ENCODE assay signal across 1 cellular context in genomic region chr6:32982084-32982701, GRCh38.
TF ChIP-seq lines count a peak whose summit lies in the region.

No MANE protein-coding gene starts in this region.

TF ChIP-seq in HepG2, 621 proteins besides CTCF, POLR2A, EP300 and RAD21:
- TF ChIP-seq ZBTB43 (CRISPR knock-in tag; conservative IDR thresholded peaks at IDR 0.05) (no peak), MNT (IDR thresholded peaks at IDR 0.05) (no peak), ZNF329 (CRISPR knock-in tag; IDR thresholded peaks at IDR 0.05; ENCODE audit: low read depth) (no peak), REL (CRISPR knock-in tag; conservative IDR thresholded peaks at IDR 0.05) (no peak), AGO2 (optimal IDR thresholded peaks at IDR 0.05; ENCODE audit: low read depth, low read length) (peak; percentile 13), RBFOX2 (IDR thresholded peaks at IDR 0.05; ENCODE audit: low read depth, low read length) (peak; percentile 75; the same call in 1 of the 2 replicates), FOXA1 (IDR thresholded peaks at IDR 0.05) (no peak), FOXA1 (CRISPR knock-in tag; IDR thresholded peaks at IDR 0.05) (no peak), PAF1 (CRISPR knock-in tag; IDR thresholded peaks at IDR 0.05) (peak; percentile 87; the same call in 1 of the 2 replicates), POLR2G (IDR thresholded peaks at IDR 0.05; ENCODE audit: low read depth, low read length) (peak; percentile 79), YY1 (IDR thresholded peaks at IDR 0.05; ENCODE audit: insufficient read depth, insufficient replicate concordance, low read depth, low read length) (peak; percentile 5), BRF2 (CRISPR knock-in tag; IDR thresholded peaks at IDR 0.05) (0 out of 2 replicates have a peak, but pooled peaks have one; percentile 45), GLMP (CRISPR knock-in tag; IDR thresholded peaks at IDR 0.05; ENCODE audit: borderline replicate concordance) (no peak), POGZ (CRISPR knock-in tag; IDR thresholded peaks at IDR 0.05) (no peak), SSRP1 (CRISPR knock-in tag; IDR thresholded peaks at IDR 0.05) (peak; percentile 53; the same call in 1 of the 2 replicates), RBM22 (optimal IDR thresholded peaks at IDR 0.05; ENCODE audit: low read length) (peak; percentile 61), CEBPB (IDR thresholded peaks at IDR 0.05; ENCODE audit: borderline replicate concordance, low read depth, low read length) (peak; percentile 41; the same call in 1 of the 2 replicates), RORA (CRISPR knock-in tag; IDR thresholded peaks at IDR 0.05) (no peak), REPIN1 (CRISPR knock-in tag; IDR thresholded peaks at IDR 0.05; ENCODE audit: borderline replicate concordance, low read depth) (0 out of 2 replicates have a peak, but pooled peaks have one; percentile 9), ZNF317 (CRISPR knock-in tag; IDR thresholded peaks at IDR 0.05) (0 out of 2 replicates have a peak, but pooled peaks have one; percentile 8), TFDP2 (CRISPR knock-in tag; IDR thresholded peaks at IDR 0.05) (no peak), SRSF4 (IDR thresholded peaks at IDR 0.05; ENCODE audit: low read depth, low read length, poor library complexity, severe bottlenecking) (peak; percentile 51), POLR2AphosphoS5 (IDR thresholded peaks at IDR 0.05; ENCODE audit: low read depth, low read length) (peak; percentile 66), MBD4 (IDR thresholded peaks at IDR 0.05; ENCODE audit: borderline replicate concordance, low read length) (0 out of 2 replicates have a peak, but pooled peaks have one; percentile 2), FOXO4 (CRISPR knock-in tag; conservative IDR thresholded peaks at IDR 0.05) (0 out of 2 replicates have a peak, but pooled peaks have one; percentile 34)
TF ChIP-seq in HepG2: peak in this region for 15.
